In genomic region chr14:70338550-70338949, GRCh38 we compare ENCODE assay signal across 27 cellular contexts.
"Had no signal": no experiment of that assay in that cellular context is flagged by ENCODE, and none has a peak within 500 bp of the region (broad histone marks: within the 10 kb centered on the region; RNA-seq: fewer than 3 reads in every experiment).

No MANE protein-coding gene starts in this region.

- H3K9me3 ChIP-seq: colonic mucosa had no signal

- H3K4me3 ChIP-seq: colonic mucosa, esophagus squamous epithelium, gastroesophageal sphincter, heart left ventricle, hepatocyte, left lung, lower lobe of right lung, mucosa of descending colon had no signal

- H3K27ac Mint-ChIP-seq: dendritic cell treated with granulocyte-macrophage colony-stimulating factor and Interleukin-4, amounts not matched to agents 40 ng/mL and 50 ng/mL, for 4 days; effector memory CD8-positive, alpha-beta T cell; endodermal cell; mesothelial cell of epicardium had no signal

- H3K4me3 Mint-ChIP-seq: dendritic cell treated with granulocyte-macrophage colony-stimulating factor and Interleukin-4, amounts not matched to agents 40 ng/mL and 50 ng/mL, for 4 days; effector memory CD8-positive, alpha-beta T cell; endodermal cell; mesothelial cell of epicardium had no signal

- H3K27me3 Mint-ChIP-seq: dendritic cell treated with granulocyte-macrophage colony-stimulating factor and Interleukin-4, amounts not matched to agents 40 ng/mL and 50 ng/mL, for 4 days; effector memory CD8-positive, alpha-beta T cell; naive B cell had no signal

- H3K27me3 ChIP-seq: colonic mucosa, esophagus squamous epithelium, gastroesophageal sphincter, heart left ventricle, hepatocyte, left lung had no signal

- DNase-seq: colonic mucosa; cortex of kidney; effector CD8-positive, alpha-beta T cell; effector memory CD8-positive, alpha-beta T cell; endodermal cell; erythroblast; esophagus squamous epithelium; foreskin fibroblast; foreskin melanocyte; heart left ventricle; hypothalamus; left cardiac atrium; left lung; left ventricle myocardium superior; lower lobe of right lung; mesenchymal stem cell; mucosa of descending colon; naive B cell had no signal

- H3K4me1 ChIP-seq: colonic mucosa, esophagus squamous epithelium, gastroesophageal sphincter, left lung, lower lobe of right lung had no signal

- H3K27ac ChIP-seq: colonic mucosa, epithelial cell of prostate, esophagus squamous epithelium, gastroesophageal sphincter, heart left ventricle, hepatocyte, left lung, lower lobe of right lung had no signal

- H3K4me1 Mint-ChIP-seq: mesothelial cell of epicardium had no signal

- ATAC-seq: effector memory CD8-positive, alpha-beta T cell; esophagus mucosa; gastroesophageal sphincter; heart left ventricle; left cardiac atrium; left lung; left ventricle myocardium superior; lower lobe of right lung; mucosa of descending colon had no signal

- FAIRE-seq: endometrium, islet of Langerhans, keratinocyte had no signal

- H3K36me3 ChIP-seq: colonic mucosa, lower lobe of right lung had no signal
